ENCODE assay signal across 3 cellular contexts in the genomic region with DNA sequence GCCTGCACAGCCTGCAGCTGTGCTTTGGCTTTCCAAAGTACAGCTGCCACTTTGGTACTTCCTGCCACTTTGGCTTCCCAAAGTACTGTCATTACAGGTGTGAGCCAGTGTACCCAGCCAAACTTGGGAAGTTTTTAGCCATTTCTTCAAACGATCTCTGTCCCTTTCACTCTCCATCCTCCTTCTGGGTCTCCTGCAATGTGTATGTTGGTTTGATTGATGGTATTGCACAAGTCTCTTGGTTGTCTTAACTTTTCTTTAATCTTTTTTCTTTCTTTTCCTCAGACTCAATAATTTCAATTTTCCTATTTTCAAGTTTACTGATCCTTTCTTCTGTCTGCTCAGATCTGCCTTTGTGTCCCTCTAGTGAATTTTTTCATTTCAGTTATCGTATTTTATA.
TF ChIP-seq lines count a peak whose summit lies in the region.

No MANE protein-coding gene starts in this region.

TF ChIP-seq in HepG2, 621 proteins besides CTCF, POLR2A, EP300 and RAD21:
- TF ChIP-seq TSC22D2 (CRISPR knock-in tag; IDR thresholded peaks at IDR 0.05; ENCODE audit: borderline replicate concordance), result no peak
- peak; percentile 72; the same call in 1 of the 2 replicates for TF ChIP-seq ZNF709 (CRISPR knock-in tag; IDR thresholded peaks at IDR 0.05)
- TF ChIP-seq ZSCAN9 (CRISPR knock-in tag; IDR thresholded peaks at IDR 0.05; ENCODE audit: borderline replicate concordance), result no peak
- no peak for TF ChIP-seq HOXA5 (CRISPR knock-in tag; IDR thresholded peaks at IDR 0.05)
- TF ChIP-seq MED1 (CRISPR knock-in tag; IDR thresholded peaks at IDR 0.05), result no peak
- no peak for TF ChIP-seq GTF2F1 (IDR thresholded peaks at IDR 0.05; ENCODE audit: low read length)
- no peak for TF ChIP-seq ZFP36 (IDR thresholded peaks at IDR 0.05; ENCODE audit: borderline replicate concordance, low read depth, low read length, partially characterized antibody)

TF ChIP-seq in HEK293, 187 proteins besides CTCF, POLR2A, EP300 and RAD21:
- TF ChIP-seq, protein P1, sequence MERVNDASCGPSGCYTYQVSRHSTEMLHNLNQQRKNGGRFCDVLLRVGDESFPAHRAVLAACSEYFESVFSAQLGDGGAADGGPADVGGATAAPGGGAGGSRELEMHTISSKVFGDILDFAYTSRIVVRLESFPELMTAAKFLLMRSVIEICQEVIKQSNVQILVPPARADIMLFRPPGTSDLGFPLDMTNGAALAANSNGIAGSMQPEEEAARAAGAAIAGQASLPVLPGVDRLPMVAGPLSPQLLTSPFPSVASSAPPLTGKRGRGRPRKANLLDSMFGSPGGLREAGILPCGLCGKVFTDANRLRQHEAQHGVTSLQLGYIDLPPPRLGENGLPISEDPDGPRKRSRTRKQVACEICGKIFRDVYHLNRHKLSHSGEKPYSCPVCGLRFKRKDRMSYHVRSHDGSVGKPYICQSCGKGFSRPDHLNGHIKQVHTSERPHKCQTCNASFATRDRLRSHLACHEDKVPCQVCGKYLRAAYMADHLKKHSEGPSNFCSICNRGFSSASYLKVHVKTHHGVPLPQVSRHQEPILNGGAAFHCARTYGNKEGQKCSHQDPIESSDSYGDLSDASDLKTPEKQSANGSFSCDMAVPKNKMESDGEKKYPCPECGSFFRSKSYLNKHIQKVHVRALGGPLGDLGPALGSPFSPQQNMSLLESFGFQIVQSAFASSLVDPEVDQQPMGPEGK (tag by site-specific recombination; IDR thresholded peaks at IDR 0.05), result no peak
- TF ChIP-seq ZNF561 (tag by site-specific recombination; IDR thresholded peaks at IDR 0.05; ENCODE audit: borderline replicate concordance) (no peak), ZNF354C (tag by site-specific recombination; IDR thresholded peaks at IDR 0.05; ENCODE audit: borderline replicate concordance, low read depth) (no peak), ZNF707 (tag by site-specific recombination; IDR thresholded peaks at IDR 0.05) (no peak), ZNF266 (tag by site-specific recombination; IDR thresholded peaks at IDR 0.05; ENCODE audit: low read depth) (no peak), KLF10 (tag by site-specific recombination; IDR thresholded peaks at IDR 0.05) (no peak), SETDB1 (IDR thresholded peaks at IDR 0.05; ENCODE audit: insufficient read length, low read length) (peak; percentile 63)

TF ChIP-seq in H1, 55 proteins besides CTCF, POLR2A, EP300 and RAD21:
- TF ChIP-seq JUN (IDR thresholded peaks at IDR 0.05; ENCODE audit: low read depth, low read length), result no peak
- no peak for TF ChIP-seq SP4 (IDR thresholded peaks at IDR 0.05; ENCODE audit: low read length)
- TF ChIP-seq TAF1 (IDR thresholded peaks at IDR 0.05; ENCODE audit: low read depth, low read length), result no peak
- TF ChIP-seq CEBPB (IDR thresholded peaks at IDR 0.05; ENCODE audit: low read depth, low read length), result peak; percentile 56; the same call in 1 of the 2 replicates
